In the genomic region with DNA sequence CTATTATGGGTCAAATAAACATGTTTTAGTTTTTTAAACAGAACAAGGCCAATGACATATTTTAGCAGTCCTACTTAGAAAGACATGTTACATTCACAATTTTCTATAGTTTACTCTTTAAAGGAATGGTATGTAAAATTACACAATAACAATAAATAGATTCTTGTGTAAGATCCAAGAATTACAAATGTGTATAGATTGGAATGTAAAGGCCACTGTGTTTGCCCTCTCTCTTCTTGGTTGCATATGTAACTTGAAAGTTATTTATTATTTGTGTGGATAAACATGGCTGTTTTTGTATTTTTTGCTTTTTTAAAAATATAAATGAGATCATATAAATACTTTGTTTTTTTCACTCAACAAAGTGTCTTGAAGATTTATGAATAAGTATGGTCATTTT, we compare ENCODE assay signal across 23 cellular contexts.
"Had no signal": no experiment of that assay in that cellular context is flagged by ENCODE, and none has a peak within 500 bp of the region (broad histone marks: within the 10 kb centered on the region; RNA-seq: fewer than 3 reads in every experiment).

No MANE protein-coding gene starts in this region.

- H3K4me3 ChIP-seq: Peyer's patch had no signal

- H3K27me3 ChIP-seq: brain microvascular endothelial cell, Peyer's patch had no signal

- H3K4me2 ChIP-seq: KMS-11 had no signal

- H3K27ac ChIP-seq: brain microvascular endothelial cell, KMS-11, Peyer's patch, RWPE1 had no signal

- DNase-seq: activated B cell treated with CpG ODN at 0.5 μM for 24 hours; activated CD4-positive, alpha-beta T cell treated with anti-CD3 and anti-CD28 coated beads for 1 hour; activated CD4-positive, alpha-beta T cell treated with anti-CD3 and anti-CD28 coated beads, Interleukin-2, amount 10 ng/mL, durations not matched to agents 24 days and 14 days; activated CD4-positive, alpha-beta T cell treated with anti-CD3 and anti-CD28 coated beads, Interleukin-2, amount 50 U/mL, for 48 hours; activated CD8-positive, alpha-beta memory T cell treated with anti-CD3 and anti-CD28 coated beads, Interleukin-2, amount 10 ng/mL, durations not matched to agents 7 days and 5 days; activated gamma-delta T cell; activated naive CD4-positive, alpha-beta T cell treated with anti-CD3 and anti-CD28 coated beads for 36 hours; activated T-cell treated with anti-CD3 and anti-CD28 coated beads, Interleukin-2, amount 50 U/mL, for 48 hours; amygdala; brain microvascular endothelial cell; caudate nucleus; NCI-H1105 treated with DMSO at 0.1 percent for 48 hours; NCI-H146; NCI-H187 treated with DMSO at 0.1 percent for 48 hours; NCI-H2081 treated with DMSO at 0.1 percent for 48 hours; NCI-H446; NCI-H524; Peyer's patch; SHP77 had no signal

- H3K9ac ChIP-seq: KMS-11 had no signal

- FAIRE-seq: astrocyte had no signal

- H3K4me1 ChIP-seq: Peyer's patch had no signal

- H3K9me3 ChIP-seq: Peyer's patch had no signal

- ATAC-seq: activated CD8-positive, alpha-beta memory T cell treated with anti-CD3 and anti-CD28 coated beads, Interleukin-2, amount 10 ng/mL, durations not matched to agents 7 days and 5 days; activated T-helper 17 cell treated with anti-CD3 and anti-CD28 coated beads, Interleukin-2, amount 50 U/mL, for 72 hours had no signal

- H3K36me3 ChIP-seq: brain microvascular endothelial cell, Peyer's patch had no signal
